ENCODE assay signal across 9 cellular contexts in the genomic region with DNA sequence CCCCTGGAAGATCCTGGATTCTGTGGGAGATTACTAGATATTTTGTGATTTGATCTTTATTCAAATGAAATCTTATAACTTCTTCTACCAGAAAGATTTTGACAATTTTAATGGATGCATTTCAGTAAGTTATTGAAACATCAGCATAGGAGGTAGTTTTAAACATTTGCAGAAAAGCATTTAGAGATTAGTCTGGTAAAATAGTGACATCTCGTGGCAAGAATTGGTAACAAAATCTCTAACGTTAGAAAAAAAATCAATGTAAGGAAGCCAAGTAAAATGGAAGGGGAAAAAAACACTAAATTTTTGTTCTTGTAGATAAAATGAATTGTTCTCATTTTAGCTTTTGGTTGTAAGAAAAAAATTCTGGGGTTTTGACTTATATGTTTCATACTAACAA.
DNase-seq lines count a peak whose midpoint lies in the region; ATAC-seq and TF ChIP-seq lines count a peak whose summit lies in the region.
"Had no signal": no experiment of that assay in that cellular context is flagged by ENCODE, and none has a peak within 500 bp of the region (broad histone marks: within the 10 kb centered on the region; RNA-seq: fewer than 3 reads in every experiment).

No MANE protein-coding gene starts in this region.

- no peaks in the 10 kb centered on the region for H3K9me3 ChIP-seq in body of pancreas

- H3K4me1 ChIP-seq in body of pancreas: no peaks in the 10 kb centered on the region

- ATAC-seq in body of pancreas: no peak
- ATAC-seq in sciatic nerve: no peak
- no peak for ATAC-seq in HG02763 (IDR thresholded peaks at IDR 0.05; ENCODE audit: unreplicated experiment)

- TF ChIP-seq POLR2A in NB4 (IDR thresholded peaks at IDR 0.05; ENCODE audit: extremely low read depth, insufficient read length): no peak
- TF ChIP-seq POLR2A in body of pancreas (IDR thresholded peaks at IDR 0.05): no peak

- no peaks in the 10 kb centered on the region for H3K9me3 Mint-ChIP-seq in nephron
- H3K9me3 Mint-ChIP-seq: immature natural killer cell had no signal

- H3K27me3 Mint-ChIP-seq in nephron (ENCODE audit: low read depth): peaks cover 7% of the 10 kb centered on the region

- no peaks in the 10 kb centered on the region for H3K36me3 ChIP-seq in body of pancreas (replicated peaks in 1 of 2; ENCODE audit: insufficient read depth in 1 of 2, low read depth in 2 of 2)

- H3K27me3 ChIP-seq in body of pancreas: no peaks in the 10 kb centered on the region

- intact Hi-C loops in body of pancreas (cut with DNase I): no loop called here
- intact Hi-C loops in sciatic nerve (cut with DNase I): no loop called here

- H3K4me3 Mint-ChIP-seq in nephron: no peak overlapping the region
- H3K4me3 Mint-ChIP-seq: immature natural killer cell had no signal

- H3K4me3 ChIP-seq in NB4 (ENCODE audit: low read depth, low read length) (no peak overlapping the region), body of pancreas (no peak overlapping the region)

- H3K27ac Mint-ChIP-seq in nephron: no peak overlapping the region
- H3K27ac Mint-ChIP-seq: immature natural killer cell had no signal

- no peak overlapping the region for H3K27ac ChIP-seq in body of pancreas
- no peak overlapping the region for H3K27ac ChIP-seq in substantia nigra (ENCODE audit: low read depth, low read length, poor library complexity, severe bottlenecking)

- no peak for TF ChIP-seq CTCF in NB4 (IDR thresholded peaks at IDR 0.05; ENCODE audit: low read depth, low read length)
- peak; percentile 18 to 63 (median 49) for TF ChIP-seq CTCF in body of pancreas (IDR thresholded peaks at IDR 0.05)
- peak; percentile 51 to 69 (median 53) for TF ChIP-seq CTCF in nephron (IDR thresholded peaks at IDR 0.05; ENCODE audit: unreplicated experiment in 3 of 3)

- peaks cover 10% of the 10 kb centered on the region for H3K4me1 Mint-ChIP-seq in nephron
- H3K4me1 Mint-ChIP-seq: immature natural killer cell had no signal

- DNase-seq in GM04503 (ENCODE audit: low read depth) (peak; percentile 3), NB4 (ENCODE audit: low read depth) (peak; percentile 40), body of pancreas (no peak), sciatic nerve (ENCODE audit: low spot score) (no peak), substantia nigra (lab: John Stamatoyannopoulos, UW) (no peak)
- DNase-seq in stimulated activated CD4-positive, alpha-beta T cell treated with anti-CD3 and anti-CD28 coated beads, Interleukin-4, amount 100 ng/mL, for 24 hours: no peak

- H3K36me3 Mint-ChIP-seq in nephron (ENCODE audit: low read depth): no peaks in the 10 kb centered on the region
- H3K36me3 Mint-ChIP-seq: immature natural killer cell had no signal

- 0 to 3% methylated on average over 2 of the region's 2 CpGs for WGBS in body of pancreas, 2 donors

Comparison
In these comparisons a context has a peak if more than half of its experiments do, and no peak if none do; other contexts are left out.
1. DNase-seq: peak in GM04503 (single experiment) and NB4 (single experiment); none in body of pancreas (0 of 4), stimulated activated CD4-positive, alpha-beta T cell treated with anti-CD3 and anti-CD28 coated beads, Interleukin-4, amount 100 ng/mL, for 24 hours (single experiment), sciatic nerve (single experiment) and substantia nigra (0 of 49).